Comparison of ENCODE assay signal across 8 cellular contexts in genomic region chr11:72111803-72112540, GRCh38.
DNase-seq lines count a peak whose midpoint lies in the region; ATAC-seq, FAIRE-seq and TF ChIP-seq lines count a peak whose summit lies in the region.

No MANE protein-coding gene starts in this region.

- TF ChIP-seq CTCF in VCaP (conservative IDR thresholded peaks at IDR 0.05) = no peak

- ATAC-seq in GM18873 (IDR thresholded peaks at IDR 0.05; ENCODE audit: low FRiP score, unreplicated experiment) = peak; percentile 74
- ATAC-seq in HG03135 (IDR thresholded peaks at IDR 0.05; ENCODE audit: unreplicated experiment) = peak; percentile 89

- H3K27ac ChIP-seq in VCaP = peak overlapping the region; percentile 99

- FAIRE-seq in islet of Langerhans (lab: Jason Lieb, UNC) = peak; percentile 94

- DNase-seq in AG08396 (ENCODE audit: low spot score) (peak; percentile 84), NCI-H2196 (lab: John Stamatoyannopoulos, UW; ENCODE audit: unreplicated experiment) (peak; percentile 98), cerebellar cortex (ENCODE audit: low spot score) (peak; percentile 100)
- DNase-seq in stimulated activated CD4-positive, alpha-beta T cell treated with anti-CD3 and anti-CD28 coated beads, Interleukin-12 subunit alpha, Interleukin-12 subunit beta, amount 100 ng/mL, for 24 hours (ENCODE audit: low read depth in 2 of 2) = peak; percentile 74 to 80

Comparison
In these comparisons a context has a peak if more than half of its experiments do, and no peak if none do; other contexts are left out.
1. Peak in every context shown above with its lines: DNase-seq, ATAC-seq and H3K27ac ChIP-seq.